23 cellular contexts compared by ENCODE assay signal in the genomic region with DNA sequence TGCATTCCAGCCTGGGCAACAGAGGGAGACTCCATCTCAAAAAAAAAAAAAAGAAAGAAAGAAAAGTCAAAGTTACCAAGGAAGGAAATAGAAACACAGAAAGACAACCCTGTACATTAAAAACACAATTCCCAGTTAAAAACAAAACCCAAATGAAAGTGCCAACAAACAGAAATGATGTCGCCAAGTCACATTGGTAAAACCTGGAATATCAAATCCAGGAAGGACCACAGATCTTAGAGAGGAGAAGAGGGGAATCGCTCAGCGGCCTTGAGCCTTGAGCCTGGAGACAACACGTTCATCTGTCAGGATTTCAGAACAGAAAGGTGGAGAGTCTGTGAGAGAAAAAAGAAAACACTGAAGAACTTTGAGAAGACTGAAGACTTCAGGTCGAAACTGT.
"Had no signal": no experiment of that assay in that cellular context is flagged by ENCODE, and none has a peak within 500 bp of the region (broad histone marks: within the 10 kb centered on the region; RNA-seq: fewer than 3 reads in every experiment).

No MANE protein-coding gene starts in this region.

- H3K9me3 ChIP-seq: colonic mucosa, pancreas, psoas muscle, spleen, testis, tibial nerve, upper lobe of right lung, vagina had no signal

- H2AFZ ChIP-seq: hepatocyte had no signal

- FAIRE-seq: endothelial cell of umbilical vein, pancreas had no signal

- H3K9me3 Mint-ChIP-seq: stimulated activated memory B cell treated with anti-CD40 and anti-IgM and Interleukin-4, amounts not matched to agents 10 μg/mL and 1 μg/mL and 100 μg/mL, for 72 hours; stimulated activated naive CD8-positive, alpha-beta T cell treated with anti-CD3 and anti-CD28 coated beads, Interleukin-15, Interleukin-2, amounts not matched to agents 100 ng/mL and 50 ng/mL, for 24 hours had no signal

- ATAC-seq: foreskin keratinocyte; left colon; naive thymus-derived CD4-positive, alpha-beta T cell; pancreas; psoas muscle; sciatic nerve; stimulated activated memory B cell treated with anti-CD40 and anti-IgM and Interleukin-4, amounts not matched to agents 10 μg/mL and 1 μg/mL and 100 μg/mL, for 72 hours; upper lobe of right lung had no signal

- H3K27me3 Mint-ChIP-seq: stimulated activated naive CD8-positive, alpha-beta T cell treated with anti-CD3 and anti-CD28 coated beads, Interleukin-15, Interleukin-2, amounts not matched to agents 100 ng/mL and 50 ng/mL, for 24 hours had no signal

- H3K36me3 ChIP-seq: colonic mucosa, pancreas, spleen, tibial nerve, upper lobe of right lung, vagina had no signal

- DNase-seq: colonic mucosa; dermis blood vessel endothelial cell; erythroblast; foreskin keratinocyte; mesendoderm; naive thymus-derived CD4-positive, alpha-beta T cell; retina; stimulated activated CD4-positive, alpha-beta T cell treated with anti-CD3 and anti-CD28 coated beads, Interleukin-15, amount 100 ng/mL, for 24 hours; stimulated activated CD4-positive, alpha-beta T cell treated with anti-CD3 and anti-CD28 coated beads, Interleukin-1b, Interleukin-23, amount 100 ng/mL, for 48 hours; stimulated activated CD4-positive, alpha-beta T cell treated with anti-CD3 and anti-CD28 coated beads, Interleukin-4, amount 100 ng/mL, for 24 hours; testis had no signal

- H3K79me2 ChIP-seq: hepatocyte had no signal

- H3K4me3 Mint-ChIP-seq: stimulated activated memory B cell treated with anti-CD40 and anti-IgM and Interleukin-4, amounts not matched to agents 10 μg/mL and 1 μg/mL and 100 μg/mL, for 72 hours; stimulated activated naive CD8-positive, alpha-beta T cell treated with anti-CD3 and anti-CD28 coated beads, Interleukin-15, Interleukin-2, amounts not matched to agents 100 ng/mL and 50 ng/mL, for 24 hours had no signal

- H3K4me1 ChIP-seq: colonic mucosa, foreskin keratinocyte, pancreas, psoas muscle, spleen, testis, upper lobe of right lung had no signal

- H3K27ac Mint-ChIP-seq: naive thymus-derived CD4-positive, alpha-beta T cell; stimulated activated memory B cell treated with anti-CD40 and anti-IgM and Interleukin-4, amounts not matched to agents 10 μg/mL and 1 μg/mL and 100 μg/mL, for 72 hours; stimulated activated naive CD8-positive, alpha-beta T cell treated with anti-CD3 and anti-CD28 coated beads, Interleukin-15, Interleukin-2, amounts not matched to agents 100 ng/mL and 50 ng/mL, for 24 hours had no signal

- H3K36me3 Mint-ChIP-seq: naive thymus-derived CD4-positive, alpha-beta T cell; stimulated activated memory B cell treated with anti-CD40 and anti-IgM and Interleukin-4, amounts not matched to agents 10 μg/mL and 1 μg/mL and 100 μg/mL, for 72 hours had no signal

- H3K4me3 ChIP-seq: colonic mucosa, hepatocyte, pancreas, psoas muscle, spleen, testis, tibial nerve, upper lobe of right lung, vagina had no signal

- H3K4me2 ChIP-seq: hepatocyte had no signal

- H3K27ac ChIP-seq: colonic mucosa, foreskin keratinocyte, hepatocyte, pancreas, psoas muscle, spleen, testis, tibial nerve, upper lobe of right lung, vagina had no signal

- H3K27me3 ChIP-seq: hepatocyte, testis, vagina had no signal
